Comparison of ENCODE assay signal across 9 cellular contexts in genomic region chr2:102753563-102754159, GRCh38. TPM values are rescaled to one million over a fixed set of nuclear protein-coding genes. Genes with fewer than 3 reads are reported as not detected.
A peak's percentile ranks its signal among the peaks of the same experiment; 100 is the strongest.
DNase-seq lines count a peak whose midpoint lies in the region; ATAC-seq, FAIRE-seq and TF ChIP-seq lines count a peak whose summit lies in the region.
"Had no signal": no experiment of that assay in that cellular context is flagged by ENCODE, and none has a peak within 500 bp of the region (broad histone marks: within the 10 kb centered on the region; RNA-seq: fewer than 3 reads in every experiment).

No MANE protein-coding gene starts in this region.

- CTCF ChIA-PET in CD4-positive, alpha-beta T cell (lab: Charles Lee) = interaction anchor here (0.7 to 1.4 kb wide), 8 partner anchors 9 to 58 kb away, joined by 3 to 8 read pairs (median 4); partner anchors contain the start of gene TMEM182

- H3K4me1 Mint-ChIP-seq in CD4-positive, alpha-beta T cell (ENCODE audit: low read depth) = no peaks in the 10 kb centered on the region
- peaks cover 8 to 13% (median 11%) of the 10 kb centered on the region in 3 donors for H3K4me1 Mint-ChIP-seq in naive B cell
- H3K4me1 Mint-ChIP-seq: T-cell had no signal

- no peak overlapping the region for H3K27ac ChIP-seq in CD4-positive, alpha-beta T cell (ENCODE audit: low read depth, low read length)
- no peak overlapping the region for H3K27ac ChIP-seq in SK-N-MC

- ATAC-seq in CD4-positive, alpha-beta T cell (ENCODE audit: poor library complexity) = peak; percentile 51
- ATAC-seq in naive B cell (ENCODE audit: low read depth in 2 of 2) (peak in 1 of 2 donors; percentile 52), HG02870 (IDR thresholded peaks at IDR 0.05; ENCODE audit: unreplicated experiment) (no peak), HG03139 (IDR thresholded peaks at IDR 0.05; ENCODE audit: unreplicated experiment) (no peak)

- TF ChIP-seq POLR2A in GM12891 (IDR thresholded peaks at IDR 0.05; ENCODE audit: low read depth, low read length) = no peak

- H3K9me3 Mint-ChIP-seq in CD4-positive, alpha-beta T cell = no peaks in the 10 kb centered on the region
- H3K9me3 Mint-ChIP-seq in naive B cell = no peaks in the 10 kb centered on the region
- H3K9me3 Mint-ChIP-seq: T-cell had no signal

- DNase-seq in CD4-positive, alpha-beta T cell = peak in 1 of 10 experiments; percentile 11
- DNase-seq in GM12891 (ENCODE audit: insufficient read length, low spot score) (no peak), M059J (ENCODE audit: low read depth) (peak; percentile 52), SK-N-MC (ENCODE audit: low read depth, low spot score) (peak; percentile 34), epithelial cell of esophagus (ENCODE audit: low read depth) (peak; percentile 66), naive B cell (peak; percentile 17)

- H3K27ac Mint-ChIP-seq in CD4-positive, alpha-beta T cell = no peak overlapping the region
- H3K27ac Mint-ChIP-seq in naive B cell = no peak overlapping the region
- H3K27ac Mint-ChIP-seq: T-cell had no signal

- H3K27me3 Mint-ChIP-seq in CD4-positive, alpha-beta T cell = no peaks in the 10 kb centered on the region
- no peaks in the 10 kb centered on the region for H3K27me3 Mint-ChIP-seq in naive B cell
- H3K27me3 Mint-ChIP-seq: T-cell had no signal

- POLR2A ChIA-PET in CD4-positive, alpha-beta T cell (lab: Charles Lee) = interaction anchor here (0.9 kb wide), 1 partner anchor 17 kb away, joined by 5 read pairs; a partner anchor contains a TSS

- no peaks in the 10 kb centered on the region for H3K27me3 ChIP-seq in CD4-positive, alpha-beta T cell (ENCODE audit: control insufficient read depth, insufficient read depth, low read length)

- H3K36me3 ChIP-seq in SK-N-MC (ENCODE audit: insufficient read depth, low read length) = no peaks in the 10 kb centered on the region

- no peak overlapping the region for H3K4me3 Mint-ChIP-seq in CD4-positive, alpha-beta T cell
- no peak overlapping the region for H3K4me3 Mint-ChIP-seq in naive B cell
- H3K4me3 Mint-ChIP-seq: T-cell had no signal

- H3K36me3 Mint-ChIP-seq in CD4-positive, alpha-beta T cell (ENCODE audit: low read depth) = no peaks in the 10 kb centered on the region
- H3K36me3 Mint-ChIP-seq in naive B cell = no peaks in the 10 kb centered on the region

- no peak overlapping the region for H3K4me3 ChIP-seq in SK-N-MC
- no peak overlapping the region for H3K4me3 ChIP-seq in epithelial cell of esophagus (ENCODE audit: low read length)

- peak; percentile 96 for TF ChIP-seq CTCF in CD4-positive, alpha-beta T cell (IDR thresholded peaks at IDR 0.05)
- peak; percentile 71 for TF ChIP-seq CTCF in epithelial cell of esophagus (IDR thresholded peaks at IDR 0.05; ENCODE audit: insufficient read depth, low read depth, low read length, missing control alignments)

- intact Hi-C loops in CD4-positive, alpha-beta T cell (cut with DNase I, micrococcal nuclease) = loop anchor here (2.0 kb wide), 1 partner anchor 53 kb away; no protein-coding TSS in a partner anchor

- no peak overlapping the region for H3K9ac ChIP-seq in SK-N-MC (ENCODE audit: insufficient read length)

- no peaks in the 10 kb centered on the region for H3K9me3 ChIP-seq in CD4-positive, alpha-beta T cell (ENCODE audit: control insufficient read depth, low read length)
- H3K9me3 ChIP-seq in SK-N-MC (ENCODE audit: low read depth, low read length) = no peaks in the 10 kb centered on the region

- FAIRE-seq in GM12891 (lab: Jason Lieb, UNC) = peak; percentile 82

TF ChIP-seq in GM12891, 5 proteins besides CTCF, POLR2A, EP300 and RAD21:
- TF ChIP-seq SPI1 (IDR thresholded peaks at IDR 0.05; ENCODE audit: low read depth, low read length) = no peak
- no peak for TF ChIP-seq POU2F2 (IDR thresholded peaks at IDR 0.05; ENCODE audit: low read depth, low read length)
- no peak for TF ChIP-seq POLR2AphosphoS5 (IDR thresholded peaks at IDR 0.05; ENCODE audit: low read depth, low read length)
- TF ChIP-seq TAF1 (IDR thresholded peaks at IDR 0.05; ENCODE audit: low read depth, low read length) = no peak
- no peak for TF ChIP-seq PAX5 (IDR thresholded peaks at IDR 0.05; ENCODE audit: insufficient read depth, low read length, severe bottlenecking)

RNA-seq across cellular contexts. Expression of gene TMEM182, which starts 8.2 kb away (rescaled TPM):
- total RNA-seq in CD4-positive, alpha-beta T cell = 1 to 10 TPM; 2.0 to 2.7 TPM
- 5.8 TPM for polyA plus RNA-seq in GM12891 (2012; ENCODE audit: low read depth, missing spikeins)
- 5.5 and 11.1 TPM in 2 replicates for total RNA-seq in M059J (2014; rRNA removed; shearing (Covaris generic))
- 10 to 100 TPM in 1 of 6 donors, 1 to 10 TPM in 5; 6.6 to 18.2 (median 7.5) TPM for polyA plus RNA-seq in naive B cell (ENCODE audit: low read depth in 6 of 6)
